In the genomic region with DNA sequence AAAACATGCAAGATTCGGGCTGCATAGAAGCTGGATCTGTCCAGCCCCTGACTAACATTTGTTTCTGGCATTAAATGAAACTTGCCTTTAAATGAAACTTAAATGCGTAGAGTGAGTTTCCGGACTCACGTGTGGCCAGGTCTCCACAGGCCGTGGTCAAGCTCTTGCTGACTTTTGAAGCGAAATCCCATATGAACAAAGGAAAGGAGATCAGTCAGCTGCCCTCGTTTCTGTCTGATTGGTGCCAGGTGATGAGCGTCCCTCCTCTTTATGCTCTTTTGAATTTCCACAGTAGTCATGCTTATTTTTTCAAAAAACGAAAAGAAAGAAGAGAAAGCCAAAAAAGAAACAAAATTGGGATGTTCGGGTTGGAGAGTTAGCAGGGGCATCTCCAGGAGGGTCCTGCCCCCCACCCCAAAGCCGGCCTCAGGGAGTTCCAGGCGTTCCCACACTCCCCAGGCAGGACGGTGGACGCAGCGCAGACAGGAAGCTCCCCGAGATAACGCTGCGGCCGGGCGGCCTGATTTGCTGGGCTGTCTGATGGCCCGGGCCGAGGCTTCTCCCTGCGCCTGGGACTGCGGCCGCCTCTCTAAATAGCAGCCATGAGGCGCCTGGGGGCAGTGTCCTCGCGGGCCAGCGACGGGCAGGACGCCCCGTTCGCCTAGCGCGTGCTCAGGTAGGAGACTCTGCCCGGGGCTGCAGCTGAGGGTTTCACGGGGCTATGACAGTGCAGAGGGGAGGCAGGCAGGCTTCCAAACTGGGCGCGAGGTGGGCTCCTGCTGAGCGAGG, we compare ENCODE assay signal across 12 cellular contexts. TPM values are rescaled to one million over a fixed set of nuclear protein-coding genes. Genes with fewer than 3 reads are reported as not detected.
DNase-seq lines count a peak whose midpoint lies in the region; ATAC-seq and TF ChIP-seq lines count a peak whose summit lies in the region.
"Had no signal": no experiment of that assay in that cellular context is flagged by ENCODE, and none has a peak within 500 bp of the region (broad histone marks: within the 10 kb centered on the region; RNA-seq: fewer than 3 reads in every experiment).

A gene (plus strand): TSS at position 620 of the 789 bp plus-strand sequence. CDS start 9,229 bp downstream, outside the sequence.

- H3K4me3 ChIP-seq in GM23338 (peak within 1 kb of the TSS; percentile 46), cardiac fibroblast (replicated peaks in 1 of 2; ENCODE audit: low read depth in 2 of 2, low read length in 2 of 2) (peak within 1 kb of the TSS; percentile 30 to 34), skeletal muscle cell (ENCODE audit: low read depth, low read length) (peak within 1 kb of the TSS; percentile 22)

- H3K36me3 Mint-ChIP-seq in GM23338 (ENCODE audit: low read depth), result peaks cover 15% of the 10 kb centered on the region

- H3K4me2 ChIP-seq in GM23338, result peak within 1 kb of the TSS; percentile 76

- H3K36me3 ChIP-seq in GM23338 (ENCODE audit: insufficient read depth), result no peaks in the 10 kb centered on the region

- peaks cover 11% of the 10 kb centered on the region for H3K9me3 Mint-ChIP-seq in GM23338
- H3K9me3 Mint-ChIP-seq: activated CD4-positive, alpha-beta T cell treated with anti-CD3 and anti-CD28 coated beads, Interleukin-2, amount 10 ng/mL, durations not matched to agents 24 days and 14 days had no signal

- ATAC-seq in GM23338 (peak; percentile 96), GM21390 (IDR thresholded peaks at IDR 0.05; ENCODE audit: unreplicated experiment) (no peak), HG03095 (IDR thresholded peaks at IDR 0.05; ENCODE audit: unreplicated experiment) (no peak), GM18511 (IDR thresholded peaks at IDR 0.05; ENCODE audit: unreplicated experiment) (no peak)

- no peaks in the 10 kb centered on the region for H3K9me2 ChIP-seq in GM23338 (ENCODE audit: insufficient read depth)

- no peak within 1 kb of the TSS for H3K27ac Mint-ChIP-seq in GM23338
- H3K27ac Mint-ChIP-seq: activated CD4-positive, alpha-beta T cell treated with anti-CD3 and anti-CD28 coated beads, Interleukin-2, amount 10 ng/mL, durations not matched to agents 24 days and 14 days; brain had no signal

- H4K20me1 ChIP-seq in GM23338 (replicated peaks; ENCODE audit: insufficient read depth), result no peaks in the 10 kb centered on the region

- peaks cover 12% of the 10 kb centered on the region for H3K27me3 Mint-ChIP-seq in GM23338 (ENCODE audit: insufficient read depth, low read depth, poor library complexity)
- H3K27me3 Mint-ChIP-seq: brain had no signal

- H3K4me3 Mint-ChIP-seq in GM23338, result peak within 1 kb of the TSS; percentile 45; the same call in 2 of the 3 replicates
- H3K4me3 Mint-ChIP-seq: activated CD4-positive, alpha-beta T cell treated with anti-CD3 and anti-CD28 coated beads, Interleukin-2, amount 10 ng/mL, durations not matched to agents 24 days and 14 days; brain had no signal

- peaks cover 10% of the 10 kb centered on the region; the same call in 2 of the 3 replicates for H3K4me1 Mint-ChIP-seq in GM23338
- H3K4me1 Mint-ChIP-seq: brain had no signal

- H3K27ac ChIP-seq in GM23338 (ENCODE audit: low read depth), result no peak within 1 kb of the TSS

- DNase-seq in GM23338 (ENCODE audit: low spot score) (peak; percentile 87), cardiac fibroblast (ENCODE audit: low read depth in 2 of 2) (peak; percentile 38 to 63), iris pigment epithelial cell (ENCODE audit: low read depth) (peak; percentile 57), skeletal muscle cell (ENCODE audit: low read depth) (no peak), NCI-H2196 (lab: John Stamatoyannopoulos, UW; ENCODE audit: unreplicated experiment) (no peak)
- DNase-seq: activated CD4-positive, alpha-beta T cell treated with anti-CD3 and anti-CD28 coated beads, Interleukin-2, amount 10 ng/mL, durations not matched to agents 24 days and 14 days; NCI-H1694; stimulated activated CD8-positive, alpha-beta memory T cell treated with anti-CD3 and anti-CD28 coated beads, Interleukin-4, amount 100 ng/mL, for 48 hours had no signal

- H3K4me1 ChIP-seq in GM23338 (ENCODE audit: insufficient read depth), result no peaks in the 10 kb centered on the region

- TF ChIP-seq CTCF in GM23338 (conservative IDR thresholded peaks at IDR 0.05; ENCODE audit: low read depth in 2 of 2), result peak; percentile 41 to 55
- TF ChIP-seq CTCF in cardiac fibroblast (IDR thresholded peaks at IDR 0.05; ENCODE audit: low read depth, low read length), result peak; percentile 48

- H3K27me3 ChIP-seq in GM23338 (ENCODE audit: insufficient read depth), result no peaks in the 10 kb centered on the region

- no peaks in the 10 kb centered on the region for H3K79me2 ChIP-seq in GM23338 (replicated peaks; ENCODE audit: insufficient read depth)

- H2AFZ ChIP-seq in GM23338, result peak within 1 kb of the TSS; percentile 97

- H3F3A ChIP-seq in GM23338 (replicated peaks; ENCODE audit: low read depth), result 0 out of 2 replicates have a peak, but pooled peaks cover 8% of the 10 kb centered on the region

TF ChIP-seq in GM23338, 12 proteins besides CTCF, POLR2A, EP300 and RAD21 (continues in another document):
- TF ChIP-seq ZNF114 (CRISPR knock-in tag; IDR thresholded peaks at IDR 0.05) (no peak), JUNB (IDR thresholded peaks at IDR 0.05; ENCODE audit: unreplicated experiment) (no peak), NANOG (IDR thresholded peaks at IDR 0.05; ENCODE audit: borderline replicate concordance) (no peak), POLR2AphosphoS5 (IDR thresholded peaks at IDR 0.05; ENCODE audit: low read depth) (no peak), EZH2phosphoT487 (IDR thresholded peaks at IDR 0.05; ENCODE audit: unreplicated experiment) (no peak)
- TF ChIP-seq, protein P1, sequence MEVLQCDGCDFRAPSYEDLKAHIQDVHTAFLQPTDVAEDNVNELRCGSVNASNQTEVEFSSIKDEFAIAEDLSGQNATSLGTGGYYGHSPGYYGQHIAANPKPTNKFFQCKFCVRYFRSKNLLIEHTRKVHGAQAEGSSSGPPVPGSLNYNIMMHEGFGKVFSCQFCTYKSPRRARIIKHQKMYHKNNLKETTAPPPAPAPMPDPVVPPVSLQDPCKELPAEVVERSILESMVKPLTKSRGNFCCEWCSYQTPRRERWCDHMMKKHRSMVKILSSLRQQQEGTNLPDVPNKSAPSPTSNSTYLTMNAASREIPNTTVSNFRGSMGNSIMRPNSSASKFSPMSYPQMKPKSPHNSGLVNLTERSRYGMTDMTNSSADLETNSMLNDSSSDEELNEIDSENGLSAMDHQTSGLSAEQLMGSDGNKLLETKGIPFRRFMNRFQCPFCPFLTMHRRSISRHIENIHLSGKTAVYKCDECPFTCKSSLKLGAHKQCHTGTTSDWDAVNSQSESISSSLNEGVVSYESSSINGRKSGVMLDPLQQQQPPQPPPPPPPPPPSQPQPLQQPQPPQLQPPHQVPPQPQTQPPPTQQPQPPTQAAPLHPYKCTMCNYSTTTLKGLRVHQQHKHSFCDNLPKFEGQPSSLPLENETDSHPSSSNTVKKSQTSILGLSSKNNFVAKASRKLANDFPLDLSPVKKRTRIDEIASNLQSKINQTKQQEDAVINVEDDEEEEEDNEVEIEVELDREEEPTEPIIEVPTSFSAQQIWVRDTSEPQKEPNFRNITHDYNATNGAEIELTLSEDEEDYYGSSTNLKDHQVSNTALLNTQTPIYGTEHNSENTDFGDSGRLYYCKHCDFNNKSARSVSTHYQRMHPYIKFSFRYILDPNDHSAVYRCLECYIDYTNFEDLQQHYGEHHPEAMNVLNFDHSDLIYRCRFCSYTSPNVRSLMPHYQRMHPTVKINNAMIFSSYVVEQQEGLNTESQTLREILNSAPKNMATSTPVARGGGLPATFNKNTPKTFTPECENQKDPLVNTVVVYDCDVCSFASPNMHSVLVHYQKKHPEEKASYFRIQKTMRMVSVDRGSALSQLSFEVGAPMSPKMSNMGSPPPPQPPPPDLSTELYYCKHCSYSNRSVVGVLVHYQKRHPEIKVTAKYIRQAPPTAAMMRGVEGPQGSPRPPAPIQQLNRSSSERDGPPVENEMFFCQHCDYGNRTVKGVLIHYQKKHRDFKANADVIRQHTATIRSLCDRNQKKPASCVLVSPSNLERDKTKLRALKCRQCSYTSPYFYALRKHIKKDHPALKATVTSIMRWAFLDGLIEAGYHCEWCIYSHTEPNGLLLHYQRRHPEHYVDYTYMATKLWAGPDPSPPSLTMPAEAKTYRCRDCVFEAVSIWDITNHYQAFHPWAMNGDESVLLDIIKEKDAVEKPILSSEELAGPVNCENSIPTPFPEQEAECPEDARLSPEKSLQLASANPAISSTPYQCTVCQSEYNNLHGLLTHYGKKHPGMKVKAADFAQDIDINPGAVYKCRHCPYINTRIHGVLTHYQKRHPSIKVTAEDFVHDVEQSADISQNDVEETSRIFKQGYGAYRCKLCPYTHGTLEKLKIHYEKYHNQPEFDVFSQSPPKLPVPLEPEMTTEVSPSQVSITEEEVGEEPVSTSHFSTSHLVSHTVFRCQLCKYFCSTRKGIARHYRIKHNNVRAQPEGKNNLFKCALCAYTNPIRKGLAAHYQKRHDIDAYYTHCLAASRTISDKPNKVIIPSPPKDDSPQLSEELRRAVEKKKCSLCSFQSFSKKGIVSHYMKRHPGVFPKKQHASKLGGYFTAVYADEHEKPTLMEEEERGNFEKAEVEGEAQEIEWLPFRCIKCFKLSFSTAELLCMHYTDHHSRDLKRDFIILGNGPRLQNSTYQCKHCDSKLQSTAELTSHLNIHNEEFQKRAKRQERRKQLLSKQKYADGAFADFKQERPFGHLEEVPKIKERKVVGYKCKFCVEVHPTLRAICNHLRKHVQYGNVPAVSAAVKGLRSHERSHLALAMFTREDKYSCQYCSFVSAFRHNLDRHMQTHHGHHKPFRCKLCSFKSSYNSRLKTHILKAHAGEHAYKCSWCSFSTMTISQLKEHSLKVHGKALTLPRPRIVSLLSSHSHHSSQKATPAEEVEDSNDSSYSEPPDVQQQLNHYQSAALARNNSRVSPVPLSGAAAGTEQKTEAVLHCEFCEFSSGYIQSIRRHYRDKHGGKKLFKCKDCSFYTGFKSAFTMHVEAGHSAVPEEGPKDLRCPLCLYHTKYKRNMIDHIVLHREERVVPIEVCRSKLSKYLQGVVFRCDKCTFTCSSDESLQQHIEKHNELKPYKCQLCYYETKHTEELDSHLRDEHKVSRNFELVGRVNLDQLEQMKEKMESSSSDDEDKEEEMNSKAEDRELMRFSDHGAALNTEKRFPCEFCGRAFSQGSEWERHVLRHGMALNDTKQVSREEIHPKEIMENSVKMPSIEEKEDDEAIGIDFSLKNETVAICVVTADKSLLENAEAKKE (CRISPR knock-in tag; IDR thresholded peaks at IDR 0.05), result no peak
- TF ChIP-seq, protein P2, sequence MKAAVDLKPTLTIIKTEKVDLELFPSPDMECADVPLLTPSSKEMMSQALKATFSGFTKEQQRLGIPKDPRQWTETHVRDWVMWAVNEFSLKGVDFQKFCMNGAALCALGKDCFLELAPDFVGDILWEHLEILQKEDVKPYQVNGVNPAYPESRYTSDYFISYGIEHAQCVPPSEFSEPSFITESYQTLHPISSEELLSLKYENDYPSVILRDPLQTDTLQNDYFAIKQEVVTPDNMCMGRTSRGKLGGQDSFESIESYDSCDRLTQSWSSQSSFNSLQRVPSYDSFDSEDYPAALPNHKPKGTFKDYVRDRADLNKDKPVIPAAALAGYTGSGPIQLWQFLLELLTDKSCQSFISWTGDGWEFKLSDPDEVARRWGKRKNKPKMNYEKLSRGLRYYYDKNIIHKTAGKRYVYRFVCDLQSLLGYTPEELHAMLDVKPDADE (IDR thresholded peaks at IDR 0.05), result no peak

RNA-seq across cellular contexts. Expression of the gene that starts here (rescaled TPM):
- total RNA-seq in GM23338 (2014; rRNA removed; shearing (Covaris generic)), result 0.43 and 1.3 TPM in 2 replicates
- polyA plus RNA-seq in GM23338 (2016; fragmentation: Nextera tagmentation; extraction: Ambion mirVana), result 1.5 and 1.8 TPM in 2 replicates

Comparison
In these comparisons a context has a peak if more than half of its experiments do, and no peak if none do; other contexts are left out.
1. DNase-seq: peak in GM23338 (single experiment), cardiac fibroblast (2 of 2) and iris pigment epithelial cell (single experiment); none in skeletal muscle cell (single experiment) and NCI-H2196 (single experiment).
2. Peak in every context shown above with its lines, with median percentiles within 50 percentile points of each other: H3K4me3 ChIP-seq.